1 cellular context compared by ENCODE assay signal in the genomic region with DNA sequence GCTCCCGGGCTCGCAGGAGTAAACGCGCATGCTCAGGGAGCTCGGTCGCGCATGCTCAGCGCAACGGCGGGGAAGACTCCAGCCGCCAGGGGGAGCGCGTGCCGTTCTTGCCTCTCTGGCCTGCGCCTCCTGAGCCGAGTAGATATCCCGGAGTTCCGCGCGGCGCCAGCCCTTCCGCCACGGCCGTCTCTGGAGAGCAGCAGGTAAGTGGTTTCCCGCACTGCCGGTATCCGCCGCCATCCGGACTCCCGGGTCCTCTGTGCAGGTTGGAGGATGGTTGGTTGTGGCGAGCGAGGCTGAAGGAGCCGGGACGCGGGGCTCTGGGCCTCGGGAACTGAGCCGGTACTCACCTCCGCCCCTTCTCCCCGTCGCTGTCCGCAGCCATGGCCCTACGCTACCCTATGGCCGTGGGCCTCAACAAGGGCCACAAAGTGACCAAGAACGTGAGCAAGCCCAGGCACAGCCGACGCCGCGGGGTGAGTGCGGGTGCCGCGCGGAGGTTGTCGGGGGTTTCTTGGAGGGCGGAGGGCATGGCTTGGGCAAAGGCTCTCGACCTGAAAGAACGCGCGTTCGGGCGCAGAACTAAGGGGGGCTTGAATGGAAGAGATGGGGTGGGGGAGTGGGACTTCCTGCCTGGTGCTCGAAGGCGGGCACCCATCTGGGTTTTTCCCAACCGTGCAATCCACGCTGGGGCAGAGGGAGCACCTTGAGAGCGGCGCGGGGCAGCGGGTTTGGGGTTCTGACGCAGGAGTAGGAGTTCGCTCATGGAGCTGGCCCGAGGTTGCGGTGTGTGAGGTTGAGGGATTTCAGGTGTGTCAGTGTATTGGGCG.
A peak's percentile ranks its signal among the peaks of the same experiment; 100 is the strongest.
TF ChIP-seq lines count a peak whose summit lies in the region.

A gene (plus strand): TSS at position 171 of the 830 bp plus-strand sequence. CDS start 213 bp downstream, at position 384.

TF ChIP-seq in HepG2, 621 proteins besides CTCF, POLR2A, EP300 and RAD21 (continued from another document and continues in another):
- TF ChIP-seq, protein P1, sequence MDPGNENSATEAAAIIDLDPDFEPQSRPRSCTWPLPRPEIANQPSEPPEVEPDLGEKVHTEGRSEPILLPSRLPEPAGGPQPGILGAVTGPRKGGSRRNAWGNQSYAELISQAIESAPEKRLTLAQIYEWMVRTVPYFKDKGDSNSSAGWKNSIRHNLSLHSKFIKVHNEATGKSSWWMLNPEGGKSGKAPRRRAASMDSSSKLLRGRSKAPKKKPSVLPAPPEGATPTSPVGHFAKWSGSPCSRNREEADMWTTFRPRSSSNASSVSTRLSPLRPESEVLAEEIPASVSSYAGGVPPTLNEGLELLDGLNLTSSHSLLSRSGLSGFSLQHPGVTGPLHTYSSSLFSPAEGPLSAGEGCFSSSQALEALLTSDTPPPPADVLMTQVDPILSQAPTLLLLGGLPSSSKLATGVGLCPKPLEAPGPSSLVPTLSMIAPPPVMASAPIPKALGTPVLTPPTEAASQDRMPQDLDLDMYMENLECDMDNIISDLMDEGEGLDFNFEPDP (CRISPR knock-in tag; conservative IDR thresholded peaks at IDR 0.05) = 0 out of 2 replicates have a peak, but pooled peaks have one; percentile 40
- TF ChIP-seq ZNF777 (CRISPR knock-in tag; IDR thresholded peaks at IDR 0.05) = no peak; the same call in none of the 2 replicates
- peak; percentile 74; the same call in 1 of the 2 replicates for TF ChIP-seq RNF2 (conservative IDR thresholded peaks at IDR 0.05; ENCODE audit: low read depth)
- TF ChIP-seq, protein P2, sequence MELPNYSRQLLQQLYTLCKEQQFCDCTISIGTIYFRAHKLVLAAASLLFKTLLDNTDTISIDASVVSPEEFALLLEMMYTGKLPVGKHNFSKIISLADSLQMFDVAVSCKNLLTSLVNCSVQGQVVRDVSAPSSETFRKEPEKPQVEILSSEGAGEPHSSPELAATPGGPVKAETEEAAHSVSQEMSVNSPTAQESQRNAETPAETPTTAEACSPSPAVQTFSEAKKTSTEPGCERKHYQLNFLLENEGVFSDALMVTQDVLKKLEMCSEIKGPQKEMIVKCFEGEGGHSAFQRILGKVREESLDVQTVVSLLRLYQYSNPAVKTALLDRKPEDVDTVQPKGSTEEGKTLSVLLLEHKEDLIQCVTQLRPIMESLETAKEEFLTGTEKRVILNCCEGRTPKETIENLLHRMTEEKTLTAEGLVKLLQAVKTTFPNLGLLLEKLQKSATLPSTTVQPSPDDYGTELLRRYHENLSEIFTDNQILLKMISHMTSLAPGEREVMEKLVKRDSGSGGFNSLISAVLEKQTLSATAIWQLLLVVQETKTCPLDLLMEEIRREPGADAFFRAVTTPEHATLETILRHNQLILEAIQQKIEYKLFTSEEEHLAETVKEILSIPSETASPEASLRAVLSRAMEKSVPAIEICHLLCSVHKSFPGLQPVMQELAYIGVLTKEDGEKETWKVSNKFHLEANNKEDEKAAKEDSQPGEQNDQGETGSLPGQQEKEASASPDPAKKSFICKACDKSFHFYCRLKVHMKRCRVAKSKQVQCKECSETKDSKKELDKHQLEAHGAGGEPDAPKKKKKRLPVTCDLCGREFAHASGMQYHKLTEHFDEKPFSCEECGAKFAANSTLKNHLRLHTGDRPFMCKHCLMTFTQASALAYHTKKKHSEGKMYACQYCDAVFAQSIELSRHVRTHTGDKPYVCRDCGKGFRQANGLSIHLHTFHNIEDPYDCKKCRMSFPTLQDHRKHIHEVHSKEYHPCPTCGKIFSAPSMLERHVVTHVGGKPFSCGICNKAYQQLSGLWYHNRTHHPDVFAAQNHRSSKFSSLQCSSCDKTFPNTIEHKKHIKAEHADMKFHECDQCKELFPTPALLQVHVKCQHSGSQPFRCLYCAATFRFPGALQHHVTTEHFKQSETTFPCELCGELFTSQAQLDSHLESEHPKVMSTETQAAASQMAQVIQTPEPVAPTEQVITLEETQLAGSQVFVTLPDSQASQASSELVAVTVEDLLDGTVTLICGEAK (IDR thresholded peaks at IDR 0.05) = no peak
- TF ChIP-seq, protein P2 (CRISPR knock-in tag; IDR thresholded peaks at IDR 0.05) = peak; percentile 80
- TF ChIP-seq SP5 (CRISPR knock-in tag; IDR thresholded peaks at IDR 0.05; ENCODE audit: borderline replicate concordance, low read depth) = no peak
- no peak for TF ChIP-seq ZNF33A (CRISPR knock-in tag; IDR thresholded peaks at IDR 0.05; ENCODE audit: borderline replicate concordance)
- TF ChIP-seq KAT7 (CRISPR knock-in tag; IDR thresholded peaks at IDR 0.05; ENCODE audit: borderline replicate concordance) = 0 out of 2 replicates have a peak, but pooled peaks have one; percentile 48
- TF ChIP-seq, protein P3, sequence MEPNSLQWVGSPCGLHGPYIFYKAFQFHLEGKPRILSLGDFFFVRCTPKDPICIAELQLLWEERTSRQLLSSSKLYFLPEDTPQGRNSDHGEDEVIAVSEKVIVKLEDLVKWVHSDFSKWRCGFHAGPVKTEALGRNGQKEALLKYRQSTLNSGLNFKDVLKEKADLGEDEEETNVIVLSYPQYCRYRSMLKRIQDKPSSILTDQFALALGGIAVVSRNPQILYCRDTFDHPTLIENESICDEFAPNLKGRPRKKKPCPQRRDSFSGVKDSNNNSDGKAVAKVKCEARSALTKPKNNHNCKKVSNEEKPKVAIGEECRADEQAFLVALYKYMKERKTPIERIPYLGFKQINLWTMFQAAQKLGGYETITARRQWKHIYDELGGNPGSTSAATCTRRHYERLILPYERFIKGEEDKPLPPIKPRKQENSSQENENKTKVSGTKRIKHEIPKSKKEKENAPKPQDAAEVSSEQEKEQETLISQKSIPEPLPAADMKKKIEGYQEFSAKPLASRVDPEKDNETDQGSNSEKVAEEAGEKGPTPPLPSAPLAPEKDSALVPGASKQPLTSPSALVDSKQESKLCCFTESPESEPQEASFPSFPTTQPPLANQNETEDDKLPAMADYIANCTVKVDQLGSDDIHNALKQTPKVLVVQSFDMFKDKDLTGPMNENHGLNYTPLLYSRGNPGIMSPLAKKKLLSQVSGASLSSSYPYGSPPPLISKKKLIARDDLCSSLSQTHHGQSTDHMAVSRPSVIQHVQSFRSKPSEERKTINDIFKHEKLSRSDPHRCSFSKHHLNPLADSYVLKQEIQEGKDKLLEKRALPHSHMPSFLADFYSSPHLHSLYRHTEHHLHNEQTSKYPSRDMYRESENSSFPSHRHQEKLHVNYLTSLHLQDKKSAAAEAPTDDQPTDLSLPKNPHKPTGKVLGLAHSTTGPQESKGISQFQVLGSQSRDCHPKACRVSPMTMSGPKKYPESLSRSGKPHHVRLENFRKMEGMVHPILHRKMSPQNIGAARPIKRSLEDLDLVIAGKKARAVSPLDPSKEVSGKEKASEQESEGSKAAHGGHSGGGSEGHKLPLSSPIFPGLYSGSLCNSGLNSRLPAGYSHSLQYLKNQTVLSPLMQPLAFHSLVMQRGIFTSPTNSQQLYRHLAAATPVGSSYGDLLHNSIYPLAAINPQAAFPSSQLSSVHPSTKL (CRISPR knock-in tag; IDR thresholded peaks at IDR 0.05) = peak; percentile 20; the same call in 1 of the 2 replicates
- peak; percentile 98 for TF ChIP-seq ATF7-NPFF (CRISPR knock-in tag; IDR thresholded peaks at IDR 0.05; ENCODE audit: low read depth)
- peak; percentile 95 for TF ChIP-seq ZFP82 (CRISPR knock-in tag; IDR thresholded peaks at IDR 0.05; ENCODE audit: borderline replicate concordance)
- peak; percentile 84 for TF ChIP-seq ZNF274 (CRISPR knock-in tag; IDR thresholded peaks at IDR 0.05)
- peak; percentile 89; the same call in 1 of the 2 replicates for TF ChIP-seq CCDC6 (CRISPR knock-in tag; IDR thresholded peaks at IDR 0.05)
- TF ChIP-seq RARA (CRISPR knock-in tag; IDR thresholded peaks at IDR 0.05) = no peak
- TF ChIP-seq BHLHE40 (IDR thresholded peaks at IDR 0.05; ENCODE audit: low read length) = peak; percentile 53; the same call in 1 of the 2 replicates
- peak; percentile 71; the same call in 1 of the 2 replicates for TF ChIP-seq TEAD2 (CRISPR knock-in tag; IDR thresholded peaks at IDR 0.05)
- TF ChIP-seq, protein P4, sequence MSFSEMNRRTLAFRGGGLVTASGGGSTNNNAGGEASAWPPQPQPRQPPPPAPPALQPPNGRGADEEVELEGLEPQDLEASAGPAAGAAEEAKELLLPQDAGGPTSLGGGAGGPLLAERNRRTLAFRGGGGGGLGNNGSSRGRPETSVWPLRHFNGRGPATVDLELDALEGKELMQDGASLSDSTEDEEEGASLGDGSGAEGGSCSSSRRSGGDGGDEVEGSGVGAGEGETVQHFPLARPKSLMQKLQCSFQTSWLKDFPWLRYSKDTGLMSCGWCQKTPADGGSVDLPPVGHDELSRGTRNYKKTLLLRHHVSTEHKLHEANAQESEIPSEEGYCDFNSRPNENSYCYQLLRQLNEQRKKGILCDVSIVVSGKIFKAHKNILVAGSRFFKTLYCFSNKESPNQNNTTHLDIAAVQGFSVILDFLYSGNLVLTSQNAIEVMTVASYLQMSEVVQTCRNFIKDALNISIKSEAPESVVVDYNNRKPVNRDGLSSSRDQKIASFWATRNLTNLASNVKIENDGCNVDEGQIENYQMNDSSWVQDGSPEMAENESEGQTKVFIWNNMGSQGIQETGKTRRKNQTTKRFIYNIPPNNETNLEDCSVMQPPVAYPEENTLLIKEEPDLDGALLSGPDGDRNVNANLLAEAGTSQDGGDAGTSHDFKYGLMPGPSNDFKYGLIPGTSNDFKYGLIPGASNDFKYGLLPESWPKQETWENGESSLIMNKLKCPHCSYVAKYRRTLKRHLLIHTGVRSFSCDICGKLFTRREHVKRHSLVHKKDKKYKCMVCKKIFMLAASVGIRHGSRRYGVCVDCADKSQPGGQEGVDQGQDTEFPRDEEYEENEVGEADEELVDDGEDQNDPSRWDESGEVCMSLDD (CRISPR knock-in tag; IDR thresholded peaks at IDR 0.05; ENCODE audit: borderline replicate concordance) = peak; percentile 62; the same call in 1 of the 2 replicates
- TF ChIP-seq, protein P5, sequence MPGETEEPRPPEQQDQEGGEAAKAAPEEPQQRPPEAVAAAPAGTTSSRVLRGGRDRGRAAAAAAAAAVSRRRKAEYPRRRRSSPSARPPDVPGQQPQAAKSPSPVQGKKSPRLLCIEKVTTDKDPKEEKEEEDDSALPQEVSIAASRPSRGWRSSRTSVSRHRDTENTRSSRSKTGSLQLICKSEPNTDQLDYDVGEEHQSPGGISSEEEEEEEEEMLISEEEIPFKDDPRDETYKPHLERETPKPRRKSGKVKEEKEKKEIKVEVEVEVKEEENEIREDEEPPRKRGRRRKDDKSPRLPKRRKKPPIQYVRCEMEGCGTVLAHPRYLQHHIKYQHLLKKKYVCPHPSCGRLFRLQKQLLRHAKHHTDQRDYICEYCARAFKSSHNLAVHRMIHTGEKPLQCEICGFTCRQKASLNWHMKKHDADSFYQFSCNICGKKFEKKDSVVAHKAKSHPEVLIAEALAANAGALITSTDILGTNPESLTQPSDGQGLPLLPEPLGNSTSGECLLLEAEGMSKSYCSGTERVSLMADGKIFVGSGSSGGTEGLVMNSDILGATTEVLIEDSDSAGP (CRISPR knock-in tag; IDR thresholded peaks at IDR 0.05; ENCODE audit: borderline replicate concordance) = peak; percentile 83
- TF ChIP-seq, protein P6, sequence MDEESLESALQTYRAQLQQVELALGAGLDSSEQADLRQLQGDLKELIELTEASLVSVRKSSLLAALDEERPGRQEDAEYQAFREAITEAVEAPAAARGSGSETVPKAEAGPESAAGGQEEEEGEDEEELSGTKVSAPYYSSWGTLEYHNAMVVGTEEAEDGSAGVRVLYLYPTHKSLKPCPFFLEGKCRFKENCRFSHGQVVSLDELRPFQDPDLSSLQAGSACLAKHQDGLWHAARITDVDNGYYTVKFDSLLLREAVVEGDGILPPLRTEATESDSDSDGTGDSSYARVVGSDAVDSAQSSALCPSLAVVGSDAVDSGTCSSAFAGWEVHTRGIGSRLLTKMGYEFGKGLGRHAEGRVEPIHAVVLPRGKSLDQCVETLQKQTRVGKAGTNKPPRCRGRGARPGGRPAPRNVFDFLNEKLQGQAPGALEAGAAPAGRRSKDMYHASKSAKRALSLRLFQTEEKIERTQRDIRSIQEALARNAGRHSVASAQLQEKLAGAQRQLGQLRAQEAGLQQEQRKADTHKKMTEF (CRISPR knock-in tag; IDR thresholded peaks at IDR 0.05) = peak; percentile 93
- TF ChIP-seq, protein P7, sequence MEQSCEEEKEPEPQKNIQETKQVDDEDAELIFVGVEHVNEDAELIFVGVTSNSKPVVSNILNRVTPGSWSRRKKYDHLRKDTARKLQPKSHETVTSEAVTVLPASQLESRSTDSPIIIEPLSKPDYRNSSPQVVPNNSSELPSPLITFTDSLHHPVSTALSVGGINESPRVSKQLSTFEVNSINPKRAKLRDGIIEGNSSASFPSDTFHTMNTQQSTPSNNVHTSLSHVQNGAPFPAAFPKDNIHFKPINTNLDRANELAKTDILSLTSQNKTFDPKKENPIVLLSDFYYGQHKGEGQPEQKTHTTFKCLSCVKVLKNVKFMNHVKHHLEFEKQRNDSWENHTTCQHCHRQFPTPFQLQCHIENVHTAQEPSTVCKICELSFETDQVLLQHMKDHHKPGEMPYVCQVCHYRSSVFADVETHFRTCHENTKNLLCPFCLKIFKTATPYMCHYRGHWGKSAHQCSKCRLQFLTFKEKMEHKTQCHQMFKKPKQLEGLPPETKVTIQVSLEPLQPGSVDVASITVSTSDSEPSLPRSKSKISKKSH (CRISPR knock-in tag; IDR thresholded peaks at IDR 0.05; ENCODE audit: borderline replicate concordance) = no peak; the same call in 1 of the 2 replicates
- TF ChIP-seq NR2C2 (CRISPR knock-in tag; IDR thresholded peaks at IDR 0.05; ENCODE audit: borderline replicate concordance) = peak; percentile 67
- TF ChIP-seq, protein P8, sequence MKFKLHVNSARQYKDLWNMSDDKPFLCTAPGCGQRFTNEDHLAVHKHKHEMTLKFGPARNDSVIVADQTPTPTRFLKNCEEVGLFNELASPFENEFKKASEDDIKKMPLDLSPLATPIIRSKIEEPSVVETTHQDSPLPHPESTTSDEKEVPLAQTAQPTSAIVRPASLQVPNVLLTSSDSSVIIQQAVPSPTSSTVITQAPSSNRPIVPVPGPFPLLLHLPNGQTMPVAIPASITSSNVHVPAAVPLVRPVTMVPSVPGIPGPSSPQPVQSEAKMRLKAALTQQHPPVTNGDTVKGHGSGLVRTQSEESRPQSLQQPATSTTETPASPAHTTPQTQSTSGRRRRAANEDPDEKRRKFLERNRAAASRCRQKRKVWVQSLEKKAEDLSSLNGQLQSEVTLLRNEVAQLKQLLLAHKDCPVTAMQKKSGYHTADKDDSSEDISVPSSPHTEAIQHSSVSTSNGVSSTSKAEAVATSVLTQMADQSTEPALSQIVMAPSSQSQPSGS (CRISPR knock-in tag; IDR thresholded peaks at IDR 0.05) = peak; percentile 73
